In the genomic region with DNA sequence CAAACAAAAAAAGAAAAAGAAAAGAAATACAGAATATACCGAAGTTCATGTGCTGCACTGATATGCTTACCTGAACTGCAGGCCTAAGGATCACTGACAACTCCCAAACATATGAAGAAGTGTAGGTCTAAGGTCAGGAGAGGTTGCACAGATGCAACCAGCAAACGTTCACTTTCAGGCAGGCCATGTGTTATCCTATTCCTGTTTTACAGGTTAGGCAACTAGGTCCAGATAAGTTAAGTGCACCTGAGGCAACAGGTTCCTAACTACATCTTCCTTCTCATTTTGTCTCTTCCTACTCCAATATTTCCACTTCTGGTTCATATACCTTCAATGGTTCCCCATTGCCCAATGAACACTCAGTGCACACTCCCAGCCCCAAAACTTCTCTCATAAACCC, we compare ENCODE assay signal across 1 cellular context.
TF ChIP-seq lines count a peak whose summit lies in the region.

No MANE protein-coding gene starts in this region.

TF ChIP-seq in GM12878, 131 proteins besides CTCF, POLR2A, EP300 and RAD21:
- TF ChIP-seq, protein P1, sequence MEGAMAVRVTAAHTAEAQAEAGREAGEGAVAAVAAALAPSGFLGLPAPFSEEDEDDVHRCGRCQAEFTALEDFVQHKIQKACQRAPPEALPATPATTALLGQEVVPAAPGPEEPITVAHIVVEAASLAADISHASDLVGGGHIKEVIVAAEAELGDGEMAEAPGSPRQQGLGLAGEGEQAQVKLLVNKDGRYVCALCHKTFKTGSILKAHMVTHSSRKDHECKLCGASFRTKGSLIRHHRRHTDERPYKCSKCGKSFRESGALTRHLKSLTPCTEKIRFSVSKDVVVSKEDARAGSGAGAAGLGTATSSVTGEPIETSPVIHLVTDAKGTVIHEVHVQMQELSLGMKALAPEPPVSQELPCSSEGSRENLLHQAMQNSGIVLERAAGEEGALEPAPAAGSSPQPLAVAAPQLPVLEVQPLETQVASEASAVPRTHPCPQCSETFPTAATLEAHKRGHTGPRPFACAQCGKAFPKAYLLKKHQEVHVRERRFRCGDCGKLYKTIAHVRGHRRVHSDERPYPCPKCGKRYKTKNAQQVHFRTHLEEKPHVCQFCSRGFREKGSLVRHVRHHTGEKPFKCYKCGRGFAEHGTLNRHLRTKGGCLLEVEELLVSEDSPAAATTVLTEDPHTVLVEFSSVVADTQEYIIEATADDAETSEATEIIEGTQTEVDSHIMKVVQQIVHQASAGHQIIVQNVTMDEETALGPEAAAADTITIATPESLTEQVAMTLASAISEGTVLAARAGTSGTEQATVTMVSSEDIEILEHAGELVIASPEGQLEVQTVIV (IDR thresholded peaks at IDR 0.05; ENCODE audit: borderline replicate concordance, partially characterized antibody), result no peak
- TF ChIP-seq TAF1 (IDR thresholded peaks at IDR 0.05; ENCODE audit: borderline replicate concordance, low read depth, low read length) (no peak), CBFB (IDR thresholded peaks at IDR 0.05; ENCODE audit: low read depth) (no peak), HDAC2 (IDR thresholded peaks at IDR 0.05) (no peak), POU2F2 (IDR thresholded peaks at IDR 0.05; ENCODE audit: borderline replicate concordance, low read depth, low read length) (no peak), TARDBP (IDR thresholded peaks at IDR 0.05; ENCODE audit: borderline replicate concordance) (no peak), CEBPZ (IDR thresholded peaks at IDR 0.05; ENCODE audit: low read depth, low read length) (no peak), SUZ12 (IDR thresholded peaks at IDR 0.05; ENCODE audit: unreplicated experiment) (no peak), CBX3 (IDR thresholded peaks at IDR 0.05; ENCODE audit: borderline replicate concordance, low read depth) (no peak), TBL1XR1 (IDR thresholded peaks at IDR 0.05; ENCODE audit: low read depth, low read length) (no peak), ZNF274 (IDR thresholded peaks at IDR 0.05; ENCODE audit: insufficient read depth, insufficient read length) (no peak), YBX1 (IDR thresholded peaks at IDR 0.05) (no peak), ZNF24 (IDR thresholded peaks at IDR 0.05) (no peak), SIN3A (IDR thresholded peaks at IDR 0.05; ENCODE audit: low read depth, low read length) (no peak), GATAD2B (conservative IDR thresholded peaks at IDR 0.05; ENCODE audit: low read depth) (no peak)
- TF ChIP-seq, protein P2, sequence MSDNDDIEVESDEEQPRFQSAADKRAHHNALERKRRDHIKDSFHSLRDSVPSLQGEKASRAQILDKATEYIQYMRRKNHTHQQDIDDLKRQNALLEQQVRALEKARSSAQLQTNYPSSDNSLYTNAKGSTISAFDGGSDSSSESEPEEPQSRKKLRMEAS (IDR thresholded peaks at IDR 0.05; ENCODE audit: low read depth, low read length), result no peak
- TF ChIP-seq, protein P3, sequence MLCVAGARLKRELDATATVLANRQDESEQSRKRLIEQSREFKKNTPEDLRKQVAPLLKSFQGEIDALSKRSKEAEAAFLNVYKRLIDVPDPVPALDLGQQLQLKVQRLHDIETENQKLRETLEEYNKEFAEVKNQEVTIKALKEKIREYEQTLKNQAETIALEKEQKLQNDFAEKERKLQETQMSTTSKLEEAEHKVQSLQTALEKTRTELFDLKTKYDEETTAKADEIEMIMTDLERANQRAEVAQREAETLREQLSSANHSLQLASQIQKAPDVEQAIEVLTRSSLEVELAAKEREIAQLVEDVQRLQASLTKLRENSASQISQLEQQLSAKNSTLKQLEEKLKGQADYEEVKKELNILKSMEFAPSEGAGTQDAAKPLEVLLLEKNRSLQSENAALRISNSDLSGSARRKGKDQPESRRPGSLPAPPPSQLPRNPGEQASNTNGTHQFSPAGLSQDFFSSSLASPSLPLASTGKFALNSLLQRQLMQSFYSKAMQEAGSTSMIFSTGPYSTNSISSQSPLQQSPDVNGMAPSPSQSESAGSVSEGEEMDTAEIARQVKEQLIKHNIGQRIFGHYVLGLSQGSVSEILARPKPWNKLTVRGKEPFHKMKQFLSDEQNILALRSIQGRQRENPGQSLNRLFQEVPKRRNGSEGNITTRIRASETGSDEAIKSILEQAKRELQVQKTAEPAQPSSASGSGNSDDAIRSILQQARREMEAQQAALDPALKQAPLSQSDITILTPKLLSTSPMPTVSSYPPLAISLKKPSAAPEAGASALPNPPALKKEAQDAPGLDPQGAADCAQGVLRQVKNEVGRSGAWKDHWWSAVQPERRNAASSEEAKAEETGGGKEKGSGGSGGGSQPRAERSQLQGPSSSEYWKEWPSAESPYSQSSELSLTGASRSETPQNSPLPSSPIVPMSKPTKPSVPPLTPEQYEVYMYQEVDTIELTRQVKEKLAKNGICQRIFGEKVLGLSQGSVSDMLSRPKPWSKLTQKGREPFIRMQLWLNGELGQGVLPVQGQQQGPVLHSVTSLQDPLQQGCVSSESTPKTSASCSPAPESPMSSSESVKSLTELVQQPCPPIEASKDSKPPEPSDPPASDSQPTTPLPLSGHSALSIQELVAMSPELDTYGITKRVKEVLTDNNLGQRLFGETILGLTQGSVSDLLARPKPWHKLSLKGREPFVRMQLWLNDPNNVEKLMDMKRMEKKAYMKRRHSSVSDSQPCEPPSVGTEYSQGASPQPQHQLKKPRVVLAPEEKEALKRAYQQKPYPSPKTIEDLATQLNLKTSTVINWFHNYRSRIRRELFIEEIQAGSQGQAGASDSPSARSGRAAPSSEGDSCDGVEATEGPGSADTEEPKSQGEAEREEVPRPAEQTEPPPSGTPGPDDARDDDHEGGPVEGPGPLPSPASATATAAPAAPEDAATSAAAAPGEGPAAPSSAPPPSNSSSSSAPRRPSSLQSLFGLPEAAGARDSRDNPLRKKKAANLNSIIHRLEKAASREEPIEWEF (IDR thresholded peaks at IDR 0.05; ENCODE audit: insufficient replicate concordance, low read depth, low read length), result no peak
